In genomic region chr2:197705143-197705911, GRCh38 we compare ENCODE assay signal across 8 cellular contexts. TPM values are rescaled to one million over a fixed set of nuclear protein-coding genes. Genes with fewer than 3 reads are reported as not detected.
DNase-seq lines count a peak whose midpoint lies in the region; ATAC-seq and TF ChIP-seq lines count a peak whose summit lies in the region.

TSS of gene MARS2 (plus strand) at chr2:197705369. CDS start at chr2:197705406, 37 bp downstream.

- H3K9me3 ChIP-seq in ascending aorta (no peaks in the 10 kb centered on the region), right cardiac atrium (ENCODE audit: control insufficient read depth, low read length) (no peaks in the 10 kb centered on the region), aorta (ENCODE audit: control insufficient read depth, low read length) (no peaks in the 10 kb centered on the region)

- TF ChIP-seq CTCF in ascending aorta (IDR thresholded peaks at IDR 0.05): no peak

- H3K9ac ChIP-seq in rectal smooth muscle tissue (ENCODE audit: low read length): peak within 1 kb of the TSS; percentile 42

- H3K27me3 ChIP-seq in ascending aorta (no peaks in the 10 kb centered on the region), right cardiac atrium (ENCODE audit: control insufficient read depth, insufficient read depth) (no peaks in the 10 kb centered on the region), rectal smooth muscle tissue (ENCODE audit: control insufficient read depth, insufficient read depth, low read length) (no peaks in the 10 kb centered on the region), aorta (ENCODE audit: control insufficient read depth in 1 of 2, insufficient read depth in 2 of 2, low read length in 1 of 2) (no peaks in the 10 kb centered on the region)

- peak; percentile 94 for TF ChIP-seq POLR2A in GM18505 (IDR thresholded peaks at IDR 0.05; ENCODE audit: borderline replicate concordance, extremely low read depth, insufficient read depth, insufficient read length)

- peak; percentile 84 to 89 for DNase-seq in NCI-H1930 (lab: John Stamatoyannopoulos, UW)
- DNase-seq in ascending aorta (ENCODE audit: low spot score in 2 of 2): peak; percentile 62 to 95
- peak; percentile 96 to 98 (median 98) for DNase-seq in right cardiac atrium
- peak; percentile 96 to 98 for DNase-seq in aorta

- H3K4me1 ChIP-seq in ascending aorta (peaks cover 10 to 21% of the 10 kb centered on the region in 2 donors), right cardiac atrium (ENCODE audit: control insufficient read depth, insufficient read depth, low read length) (peaks cover 9% of the 10 kb centered on the region), rectal smooth muscle tissue (ENCODE audit: control insufficient read depth, insufficient read depth, low read length) (peaks cover 9% of the 10 kb centered on the region), aorta (ENCODE audit: control insufficient read depth in 1 of 2, insufficient read depth in 2 of 2, low read length in 2 of 2) (peaks cover 0 to 5% of the 10 kb centered on the region in 2 donors)

- H3K27ac ChIP-seq in ascending aorta (peak within 1 kb of the TSS; percentile 67 to 81), right cardiac atrium (ENCODE audit: low read length) (peak within 1 kb of the TSS; percentile 43), rectal smooth muscle tissue (ENCODE audit: low read depth, low read length) (peak within 1 kb of the TSS; percentile 70), aorta (ENCODE audit: low read depth in 1 of 2, low read length in 2 of 2) (peak within 1 kb of the TSS; percentile 21 to 55)

- WGBS in right cardiac atrium: under 1% methylated on average over 85 of the region's 85 CpGs
- WGBS in aorta, 2 donors: 0% methylated on average over 84 to 85 of the region's 85 CpGs

- intact Hi-C loops in T-helper 2 cell treated with Interferon-gamma antibody and Interleukin-4, amounts not matched to agents 100 ng/mL and 5 ng/mL, for 36 hours (cut with micrococcal nuclease): loop anchor here (1.0 to 10.0 kb wide), 7 partner anchors 190 to 1067 kb away; partner anchors contain the start of genes CCDC150, COQ10B, GTF3C3 and HSPE1
- intact Hi-C loops in ascending aorta (cut with DNase I): loop anchor here (1.0 to 10.0 kb wide), 8 partner anchors 29 to 1759 kb away; partner anchors contain the start of genes COQ10B, HSPE1, MOB4 and PLCL1
- intact Hi-C loops in right cardiac atrium (cut with DNase I): loop anchor here in 3 of 4 donors (10.0 kb wide), 2 partner anchors 419 to 589 kb away; no protein-coding TSS in a partner anchor
- intact Hi-C loops in aorta (cut with DNase I): loop anchor here in 1 of 2 donors (5.0 to 10.0 kb wide), 3 partner anchors 203 to 592 kb away; partner anchors contain the start of genes COQ10B and HSPE1

- H3K4me3 ChIP-seq in ascending aorta (peak within 1 kb of the TSS; percentile 73 to 84), right cardiac atrium (ENCODE audit: low read length) (peak within 1 kb of the TSS; percentile 79), rectal smooth muscle tissue (ENCODE audit: low read length) (peak within 1 kb of the TSS; percentile 75), aorta (ENCODE audit: low read length in 2 of 2) (peak within 1 kb of the TSS; percentile 72 to 80)

- ATAC-seq in GM18505 (IDR thresholded peaks at IDR 0.05; ENCODE audit: unreplicated experiment) (peak; percentile 87), HG02943 (IDR thresholded peaks at IDR 0.05; ENCODE audit: low read depth, unreplicated experiment) (peak; percentile 82), right cardiac atrium (peak; percentile 97), aorta (ENCODE audit: low FRiP score) (peak; percentile 98)

- H3K36me3 ChIP-seq in ascending aorta (no peaks in the 10 kb centered on the region), rectal smooth muscle tissue (ENCODE audit: control insufficient read depth, insufficient read depth, low read length) (no peaks in the 10 kb centered on the region), aorta (ENCODE audit: control insufficient read depth in 1 of 2, insufficient read depth in 2 of 2, low read length in 1 of 2) (no peaks in the 10 kb centered on the region)

RNA-seq across cellular contexts. Expression of gene MARS2, which starts in this region (rescaled TPM):
- 15.0 and 16.4 TPM in 2 replicates for total RNA-seq in T-helper 2 cell treated with Interferon-gamma antibody and Interleukin-4, amounts not matched to agents 100 ng/mL and 5 ng/mL, for 36 hours
- 6.5 TPM for total RNA-seq in ascending aorta
- 1 to 10 TPM; 4.6 to 7.7 (median 5.6) TPM for total RNA-seq in right cardiac atrium
- polyA plus RNA-seq in right cardiac atrium: 3.2 TPM
- total RNA-seq in aorta: 1 to 10 TPM; 3.6 to 3.7 TPM
- polyA plus RNA-seq in aorta: 1 to 10 TPM in 1 of 2 donors, under 1 TPM in 1; 0.74 to 1.5 TPM

Comparison
In these comparisons a context has a peak if more than half of its experiments do, and no peak if none do; other contexts are left out.
1. Peak in every context shown above with its lines: DNase-seq, ATAC-seq, H3K4me3 ChIP-seq and H3K27ac ChIP-seq.